Comparison of ENCODE assay signal across 23 cellular contexts in genomic region chr6:161496941-161497340, GRCh38.
"Had no signal": no experiment of that assay in that cellular context is flagged by ENCODE, and none has a peak within 500 bp of the region (broad histone marks: within the 10 kb centered on the region; RNA-seq: fewer than 3 reads in every experiment).

No MANE protein-coding gene starts in this region.

- H3K27me3 ChIP-seq: dorsolateral prefrontal cortex, esophagus muscularis mucosa, heart right ventricle, thyroid gland had no signal

- H3K9me3 ChIP-seq: lower lobe of right lung, thyroid gland had no signal

- H3K36me3 ChIP-seq: esophagus muscularis mucosa, heart right ventricle, lower lobe of right lung, thyroid gland had no signal

- ATAC-seq: heart right ventricle; left ventricle myocardium superior; lower lobe of right lung; natural killer cell; sciatic nerve; stimulated activated naive CD8-positive, alpha-beta T cell treated with anti-CD3 and anti-CD28 coated beads, Interleukin-15, amount 100 ng/mL, for 72 hours had no signal

- FAIRE-seq: colon, keratinocyte had no signal

- H2AFZ ChIP-seq: parathyroid adenoma had no signal

- DNase-seq: dorsolateral prefrontal cortex; effector CD4-positive, alpha-beta T cell; foreskin melanocyte; glutamatergic neuron; heart right ventricle; hippocampal formation; immature natural killer cell; left ventricle myocardium superior; lower lobe of right lung; natural killer cell; stimulated activated CD4-positive, alpha-beta T cell treated with anti-CD3 and anti-CD28 coated beads, Interleukin-12 subunit alpha, Interleukin-12 subunit beta, amount 100 ng/mL, for 4 hours; stimulated activated CD4-positive, alpha-beta T cell treated with anti-CD3 and anti-CD28 coated beads, Interleukin-1b, Interleukin-23, amount 100 ng/mL, for 48 hours; stimulated activated CD4-positive, alpha-beta T cell treated with anti-CD3 and anti-CD28 coated beads, Interleukin-4, amount 100 ng/mL, for 1 hour; stimulated activated CD8-positive, alpha-beta memory T cell treated with anti-CD3 and anti-CD28 coated beads, Interleukin-4, amount 100 ng/mL, for 48 hours; stimulated activated naive CD4-positive, alpha-beta T cell; stimulated activated naive CD8-positive, alpha-beta T cell treated with anti-CD3 and anti-CD28 coated beads, Interleukin-15, amount 100 ng/mL, for 72 hours; thyroid gland had no signal

- H3K79me2 ChIP-seq: parathyroid adenoma had no signal

- H3K4me3 ChIP-seq: dorsolateral prefrontal cortex, esophagus muscularis mucosa, heart right ventricle, lower lobe of right lung, smooth muscle cell, thyroid gland had no signal

- H3K4me1 ChIP-seq: heart right ventricle, lower lobe of right lung, parathyroid adenoma, thyroid gland had no signal

- H3K27ac ChIP-seq: dorsolateral prefrontal cortex, esophagus muscularis mucosa, heart right ventricle, lower lobe of right lung, parathyroid adenoma, thyroid gland had no signal

- H3K9ac ChIP-seq: parathyroid adenoma had no signal

- H3K4me2 ChIP-seq: smooth muscle cell had no signal
